ENCODE assay signal across 8 cellular contexts in the genomic region with DNA sequence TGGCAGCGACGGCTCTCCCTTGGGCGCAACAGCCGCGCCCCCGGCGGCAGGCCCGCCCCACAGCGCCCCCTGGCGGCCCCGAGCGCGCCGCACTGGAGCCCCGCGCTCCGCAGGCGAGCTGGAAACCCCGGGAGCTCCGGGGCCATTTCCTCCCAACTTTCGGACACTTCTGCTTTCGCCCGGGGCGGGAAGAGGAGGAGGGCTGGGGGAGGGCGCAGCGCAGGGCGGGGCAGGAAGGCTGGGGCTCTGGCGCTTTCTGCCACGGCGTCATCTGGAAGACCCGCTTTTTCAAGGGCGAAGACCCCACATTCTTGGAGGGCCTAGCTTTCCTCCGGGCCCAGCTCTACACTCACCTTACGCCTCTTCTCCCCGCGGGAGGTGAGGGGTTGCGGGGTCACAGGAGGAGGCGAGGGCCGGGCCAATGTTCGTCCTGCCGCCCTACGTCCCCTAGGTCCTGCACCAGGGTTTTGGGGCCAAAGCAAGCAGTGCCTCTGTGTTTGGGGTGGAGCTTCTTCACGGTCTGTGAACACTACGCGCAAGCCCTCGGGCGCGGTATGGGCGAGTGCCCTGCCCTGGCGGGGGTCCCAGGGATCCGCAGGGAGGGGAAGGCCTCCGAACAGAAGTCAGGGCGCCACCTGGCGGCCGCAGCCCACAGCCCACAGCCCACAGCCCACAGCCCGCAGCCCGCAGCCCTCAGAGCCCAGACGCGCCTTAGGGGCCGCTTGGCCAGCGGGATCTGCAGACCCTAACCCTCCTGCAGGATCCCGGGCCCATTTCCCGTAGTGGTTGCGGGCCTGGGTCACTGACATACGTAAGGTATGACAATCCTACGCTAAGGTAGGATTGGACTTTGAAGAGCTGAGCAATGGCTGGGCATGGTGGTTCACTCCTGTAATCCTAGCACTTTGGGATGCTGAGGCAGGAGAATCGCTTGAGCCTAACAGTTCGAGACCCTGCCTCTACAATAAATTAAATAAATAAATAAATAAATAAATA. TPM values are rescaled to one million over a fixed set of nuclear protein-coding genes. Genes with fewer than 3 reads are reported as not detected.
A peak's percentile ranks its signal among the peaks of the same experiment; 100 is the strongest.
DNase-seq lines count a peak whose midpoint lies in the region; ATAC-seq and TF ChIP-seq lines count a peak whose summit lies in the region.

No MANE protein-coding gene starts in this region.

- H3K27ac ChIP-seq in PC-3 (ENCODE audit: low read length) = peak overlapping the region; percentile 96
- H3K27ac ChIP-seq in muscle layer of duodenum (ENCODE audit: low read length) = peak overlapping the region; percentile 90

- H3K79me2 ChIP-seq in PC-3 (ENCODE audit: low read length) = no peaks in the 10 kb centered on the region

- peak; percentile 68 for TF ChIP-seq CTCF in PC-3 (conservative IDR thresholded peaks at IDR 0.05; ENCODE audit: low read depth, low read length)

- no peaks in the 10 kb centered on the region for H3F3A ChIP-seq in PC-3 (ENCODE audit: low read length, unreplicated experiment)

- ATAC-seq in GM21576 (IDR thresholded peaks at IDR 0.05; ENCODE audit: unreplicated experiment) = peak; percentile 87
- peak; percentile 73 for ATAC-seq in PC-3
- peak; percentile 91 for ATAC-seq in activated T-cell treated with anti-CD3 and anti-CD28 coated beads, Interleukin-2, amount 50 U/mL, for 4 hours
- peak; percentile 95 for ATAC-seq in esophagus mucosa

- H3K36me3 Mint-ChIP-seq in IgD-negative memory B cell = no peaks in the 10 kb centered on the region
- no peaks in the 10 kb centered on the region for H3K36me3 Mint-ChIP-seq in activated T-cell treated with anti-CD3 and anti-CD28 coated beads, Interleukin-2, amount 50 U/mL, for 4 hours (ENCODE audit: insufficient read depth)

- H3K4me3 ChIP-seq in PC-3 (ENCODE audit: low read length) (peak overlapping the region; percentile 94), muscle layer of duodenum (ENCODE audit: low read depth in 1 of 2, low read length in 2 of 2) (peak overlapping the region; percentile 78 to 83)

- H4K20me1 ChIP-seq in PC-3 (ENCODE audit: low read length) = no peaks in the 10 kb centered on the region

- H3K4me2 ChIP-seq in PC-3 (ENCODE audit: low read length) = peak overlapping the region; percentile 99

- H3K9me3 Mint-ChIP-seq in IgD-negative memory B cell = no peaks in the 10 kb centered on the region
- no peaks in the 10 kb centered on the region for H3K9me3 Mint-ChIP-seq in activated T-cell treated with anti-CD3 and anti-CD28 coated beads, Interleukin-2, amount 50 U/mL, for 4 hours

- no peaks in the 10 kb centered on the region for H3K9me3 ChIP-seq in PC-3 (ENCODE audit: low read length)
- H3K9me3 ChIP-seq in muscle layer of duodenum (ENCODE audit: control insufficient read depth in 1 of 2, low read length in 2 of 2) = no peaks in the 10 kb centered on the region

- intact Hi-C loops in PC-3 (cut with micrococcal nuclease) = loop anchor here (1.0 to 2.0 kb wide), 6 partner anchors 24 to 322 kb away; a partner anchor contains a TSS

- no peaks in the 10 kb centered on the region for H3K27me3 ChIP-seq in PC-3 (ENCODE audit: low read length)
- H3K27me3 ChIP-seq in muscle layer of duodenum (ENCODE audit: low read depth, low read length) = no peaks in the 10 kb centered on the region

- peak overlapping the region in 2 of 3 donors; percentile 77 to 90 for H3K27ac Mint-ChIP-seq in IgD-negative memory B cell

- H3K9me2 ChIP-seq in PC-3 (replicated peaks; ENCODE audit: low read length) = no peaks in the 10 kb centered on the region

- peaks cover 2% of the 10 kb centered on the region for H3K27me3 Mint-ChIP-seq in IgD-negative memory B cell
- peaks cover 5% of the 10 kb centered on the region for H3K27me3 Mint-ChIP-seq in activated T-cell treated with anti-CD3 and anti-CD28 coated beads, Interleukin-2, amount 50 U/mL, for 4 hours (ENCODE audit: low read depth)

- no peaks in the 10 kb centered on the region; the same call in 1 of the 2 replicates for H3K36me3 ChIP-seq in PC-3 (ENCODE audit: low read depth, low read length)
- H3K36me3 ChIP-seq in muscle layer of duodenum (ENCODE audit: control insufficient read depth in 1 of 2, insufficient read depth in 2 of 2, low read length in 2 of 2) = no peaks in the 10 kb centered on the region

- H2AFZ ChIP-seq in PC-3 (ENCODE audit: low read length) = peak overlapping the region; percentile 99

- DNase-seq in DMS153 (lab: John Stamatoyannopoulos, UW) = peak; percentile 62
- DNase-seq in PC-3 = peak; percentile 87
- DNase-seq in activated T-cell treated with anti-CD3 and anti-CD28 coated beads, Interleukin-2, amount 50 U/mL, for 4 hours = peak; percentile 79
- peak; percentile 56 for DNase-seq in stimulated activated CD8-positive, alpha-beta memory T cell treated with anti-CD3 and anti-CD28 coated beads, Interleukin-7, amount 100 ng/mL, for 24 hours (ENCODE audit: low read depth)

- POLR2A ChIA-PET in PC-3 (lab: Charles Lee; ENCODE audit: unreplicated experiment) = interaction anchor here (0.6 to 1.0 kb wide), 4 partner anchors 53 to 321 kb away, joined by 3 to 9 read pairs (median 5); no protein-coding TSS in a partner anchor

- TSS peak; percentile 84 for BruUV-seq in PC-3 (replicated peaks; lab: Mats Ljungman, UMichigan)

- peaks cover 0 to 6% (median 3%) of the 10 kb centered on the region in 3 donors for H3K4me1 Mint-ChIP-seq in IgD-negative memory B cell
- peaks cover 5% of the 10 kb centered on the region for H3K4me1 Mint-ChIP-seq in activated T-cell treated with anti-CD3 and anti-CD28 coated beads, Interleukin-2, amount 50 U/mL, for 4 hours (ENCODE audit: low read depth)

- H3K4me1 ChIP-seq in PC-3 (ENCODE audit: insufficient read depth, low read length) (peaks cover 28% of the 10 kb centered on the region), muscle layer of duodenum (ENCODE audit: control insufficient read depth in 1 of 2, insufficient read depth in 2 of 2, low read length in 2 of 2) (peaks cover 0 to 6% of the 10 kb centered on the region in 2 donors)

- CTCF ChIA-PET in PC-3 (lab: Charles Lee) = interaction anchor here (0.5 to 2.3 kb wide), 15 partner anchors 17 to 322 kb away, joined by 3 to 18 read pairs (median 5); a partner anchor contains a TSS

- H3K9ac ChIP-seq in PC-3 (ENCODE audit: low read length) = peak overlapping the region; percentile 91

- peak overlapping the region; percentile 77 to 97 (median 90) for H3K4me3 Mint-ChIP-seq in IgD-negative memory B cell
- H3K4me3 Mint-ChIP-seq in activated T-cell treated with anti-CD3 and anti-CD28 coated beads, Interleukin-2, amount 50 U/mL, for 4 hours = peak overlapping the region; percentile 80

RNA-seq across cellular contexts. Expression of a gene that starts 31.1 kb away (rescaled TPM):
- polyA plus RNA-seq in IgD-negative memory B cell = not detected
- not detected in 2 replicates for total RNA-seq in PC-3 (2014; rRNA removed)
- total RNA-seq in activated T-cell treated with anti-CD3 and anti-CD28 coated beads, Interleukin-2, amount 50 U/mL, for 4 hours = under 1 TPM in 1 of 3 donors, not detected in 2; 0.05 TPM
- total RNA-seq in esophagus mucosa = not detected

RNA-seq across cellular contexts. Expression of a gene that starts 31.2 kb away (rescaled TPM):
- not detected for polyA plus RNA-seq in IgD-negative memory B cell
- 0.17 TPM in 1 of 2 replicates, not detected in the other for total RNA-seq in PC-3 (2014; rRNA removed)
- not detected for total RNA-seq in activated T-cell treated with anti-CD3 and anti-CD28 coated beads, Interleukin-2, amount 50 U/mL, for 4 hours
- total RNA-seq in esophagus mucosa = not detected

Comparison
In these comparisons a context has a peak if more than half of its experiments do, and no peak if none do; other contexts are left out.
1. Peak in every context shown above with its lines: DNase-seq, ATAC-seq, H3K4me3 ChIP-seq and H3K27ac ChIP-seq.